ENCODE assay signal across 8 cellular contexts in genomic region chr2:178002038-178002437, GRCh38.
"Had no signal": no experiment of that assay in that cellular context is flagged by ENCODE, and none has a peak within 500 bp of the region (broad histone marks: within the 10 kb centered on the region; RNA-seq: fewer than 3 reads in every experiment).

No MANE protein-coding gene starts in this region.

- ATAC-seq: GM12878 had no signal

- FAIRE-seq: G401.6, GM12878, GM12891, GM12892, GM18507, GM19239 had no signal

- H3K4me3 ChIP-seq: GM12878 had no signal

- DNase-seq: GDM1, GF-D8 had no signal
